8 cellular contexts compared by ENCODE assay signal in genomic region chr13:112587767-112588489, GRCh38. TPM values are rescaled to one million over a fixed set of nuclear protein-coding genes. Genes with fewer than 3 reads are reported as not detected.
DNase-seq lines count a peak whose midpoint lies in the region; ATAC-seq and TF ChIP-seq lines count a peak whose summit lies in the region.

Gene TUBGCP3, minus strand, starts transcription at chr13:112588153. Its CDS starts 173 bp downstream, at chr13:112587980.

- H3K36me3 ChIP-seq in HUES64 (ENCODE audit: insufficient read depth, low read length) (no peaks in the 10 kb centered on the region), esophagus (ENCODE audit: control insufficient read depth in 2 of 2, insufficient read depth in 2 of 2, low read length in 1 of 2) (peaks cover 0 to 2% of the 10 kb centered on the region in 2 donors), muscle layer of colon (ENCODE audit: insufficient read depth, low read length) (no peaks in the 10 kb centered on the region)

- WGBS in HUES64, result 1% methylated on average over 77 of the region's 77 CpGs
- 0 to 1% methylated on average over 73 to 77 of the region's 77 CpGs for WGBS in esophagus, 2 donors

- DNase-seq in DMS 273 (lab: John Stamatoyannopoulos, UW; ENCODE audit: unreplicated experiment), result peak; percentile 93
- DNase-seq in activated T-cell treated with anti-CD3 and anti-CD28 coated beads, Interleukin-2, amount 50 U/mL, for 24 hours, result peak; percentile 90
- DNase-seq in stimulated activated CD8-positive, alpha-beta memory T cell treated with anti-CD3 and anti-CD28 coated beads, Interleukin-7, amount 100 ng/mL, for 1 hour (ENCODE audit: low read depth in 2 of 2), result peak; percentile 47 to 49

- peak within 1 kb of the TSS; percentile 96 for H3K27ac Mint-ChIP-seq in activated T-cell treated with anti-CD3 and anti-CD28 coated beads, Interleukin-2, amount 50 U/mL, for 24 hours

- peak within 1 kb of the TSS; percentile 96 for H3K27ac ChIP-seq in HUES64 (ENCODE audit: low read depth, low read length)
- H3K27ac ChIP-seq in esophagus (ENCODE audit: low read depth in 2 of 2, low read length in 1 of 2), result peak within 1 kb of the TSS; percentile 96 to 98
- peak within 1 kb of the TSS; percentile 94 for H3K27ac ChIP-seq in muscle layer of colon (ENCODE audit: low read depth, low read length)

- ATAC-seq in GM21423 (IDR thresholded peaks at IDR 0.05; ENCODE audit: unreplicated experiment), result peak; percentile 68

- no peaks in the 10 kb centered on the region for H3K9me3 Mint-ChIP-seq in activated T-cell treated with anti-CD3 and anti-CD28 coated beads, Interleukin-2, amount 50 U/mL, for 24 hours

- peak within 1 kb of the TSS; percentile 96 for H3K4me3 ChIP-seq in HUES64 (ENCODE audit: low read length)
- peak within 1 kb of the TSS; percentile 79 to 99 for H3K4me3 ChIP-seq in esophagus (ENCODE audit: low read depth in 1 of 2, low read length in 2 of 2)
- peak within 1 kb of the TSS; percentile 80 to 97 for H3K4me3 ChIP-seq in muscle layer of colon (ENCODE audit: low read depth in 1 of 2, low read length in 2 of 2)

- peaks cover 34% of the 10 kb centered on the region for H3K36me3 Mint-ChIP-seq in activated T-cell treated with anti-CD3 and anti-CD28 coated beads, Interleukin-2, amount 50 U/mL, for 24 hours (ENCODE audit: low read depth)

- H3K4me1 Mint-ChIP-seq in activated T-cell treated with anti-CD3 and anti-CD28 coated beads, Interleukin-2, amount 50 U/mL, for 24 hours (ENCODE audit: low read depth), result peaks cover 42% of the 10 kb centered on the region

- 0 out of 2 replicates have a peak, but pooled peaks cover 7% of the 10 kb centered on the region for H3K27me3 ChIP-seq in HUES64 (ENCODE audit: insufficient read depth, low read length)
- H3K27me3 ChIP-seq in esophagus (ENCODE audit: control insufficient read depth in 1 of 2, insufficient read depth in 2 of 2, low read length in 2 of 2), result no peaks in the 10 kb centered on the region
- H3K27me3 ChIP-seq in muscle layer of colon (ENCODE audit: control insufficient read depth in 1 of 2, insufficient read depth in 2 of 2, low read length in 2 of 2), result no peaks in the 10 kb centered on the region

- peaks cover 7% of the 10 kb centered on the region for H3K4me1 ChIP-seq in HUES64 (ENCODE audit: insufficient read depth, low read length)
- H3K4me1 ChIP-seq in esophagus (ENCODE audit: control insufficient read depth in 2 of 2, insufficient read depth in 2 of 2, low read length in 1 of 2), result peaks cover 0 to 2% of the 10 kb centered on the region in 2 donors
- H3K4me1 ChIP-seq in muscle layer of colon (ENCODE audit: insufficient read depth, low read length), result peaks cover 15% of the 10 kb centered on the region

- H3K27me3 Mint-ChIP-seq in activated T-cell treated with anti-CD3 and anti-CD28 coated beads, Interleukin-2, amount 50 U/mL, for 24 hours, result no peaks in the 10 kb centered on the region

- peak within 1 kb of the TSS; percentile 95 for H3K4me3 Mint-ChIP-seq in activated T-cell treated with anti-CD3 and anti-CD28 coated beads, Interleukin-2, amount 50 U/mL, for 24 hours

- peak within 1 kb of the TSS; percentile 94 for H3K9ac ChIP-seq in HUES64 (ENCODE audit: low read depth, low read length)
- peak within 1 kb of the TSS; percentile 71 for H3K9ac ChIP-seq in muscle layer of colon (ENCODE audit: low read length)

- H3K9me3 ChIP-seq in HUES64 (ENCODE audit: insufficient read depth, low read depth, low read length) (no peaks in the 10 kb centered on the region), esophagus (ENCODE audit: control insufficient read depth in 2 of 2, insufficient read depth in 1 of 2, low read depth in 1 of 2, low read length in 1 of 2) (no peaks in the 10 kb centered on the region), muscle layer of colon (ENCODE audit: low read length) (no peaks in the 10 kb centered on the region)

TF ChIP-seq in PFSK-1, 5 proteins besides CTCF, POLR2A, EP300 and RAD21:
- TF ChIP-seq POLR2AphosphoS5 (IDR thresholded peaks at IDR 0.05; ENCODE audit: low read depth, low read length) (peak; percentile 23; the same call in 1 of the 2 replicates), FOXP2 (optimal IDR thresholded peaks at IDR 0.05; ENCODE audit: borderline replicate concordance, extremely low read depth, extremely low read length, insufficient read depth) (peak; percentile 86), REST (IDR thresholded peaks at IDR 0.05; ENCODE audit: insufficient read depth in 1 of 2, low read depth in 2 of 2, low read length in 2 of 2) (no peak), SIN3A (IDR thresholded peaks at IDR 0.05; ENCODE audit: borderline replicate concordance, insufficient read depth, low read length) (peak; percentile 64; the same call in 1 of the 2 replicates), TAF1 (IDR thresholded peaks at IDR 0.05; ENCODE audit: borderline replicate concordance, insufficient read depth, low read length) (peak; percentile 83; the same call in 1 of the 2 replicates)

RNA-seq across cellular contexts. Expression of gene TUBGCP3, which starts in this region (rescaled TPM):
- 19.4 TPM for polyA plus RNA-seq in HUES64 (2013, experiment 1 of 2)
- 23.6 TPM for polyA plus RNA-seq in HUES64 (2013, experiment 2 of 2)
- 16.0 TPM for polyA plus RNA-seq in PFSK-1 (2012; ENCODE audit: insufficient read length, low read depth)
- 10 to 100 TPM in 1 of 2 donors, 1 to 10 TPM in 1; 6.4 to 11.3 TPM for polyA plus RNA-seq in esophagus

Comparison
In these comparisons a context has a peak if more than half of its experiments do, and no peak if none do; other contexts are left out.
1. Peak in every context shown above with its lines: DNase-seq, ATAC-seq, H3K4me3 ChIP-seq and H3K27ac ChIP-seq.